12 cellular contexts compared by ENCODE assay signal in genomic region chr10:93079663-93080349, GRCh38. TPM values are rescaled to one million over a fixed set of nuclear protein-coding genes. Genes with fewer than 3 reads are reported as not detected.
DNase-seq lines count a peak whose midpoint lies in the region; ATAC-seq and TF ChIP-seq lines count a peak whose summit lies in the region.
"Had no signal": no experiment of that assay in that cellular context is flagged by ENCODE, and none has a peak within 500 bp of the region (broad histone marks: within the 10 kb centered on the region; RNA-seq: fewer than 3 reads in every experiment).

No MANE protein-coding gene starts in this region.

- H3K27me3 ChIP-seq in Caco-2 (replicated peaks; ENCODE audit: control insufficient read depth, insufficient read depth, low read length) (no peaks in the 10 kb centered on the region), PC-3 (ENCODE audit: low read length) (0 out of 2 replicates have a peak, but pooled peaks cover under 1% of the 10 kb centered on the region), neuronal stem cell (ENCODE audit: control insufficient read depth in 3 of 3, insufficient read depth in 3 of 3, low read depth in 1 of 3, low read length in 3 of 3) (peaks cover 10 to 48% (median 23%) of the 10 kb centered on the region in 3 experiments)

- H2AFZ ChIP-seq in PC-3 (ENCODE audit: low read length) (peak overlapping the region; percentile 84), neuronal stem cell (ENCODE audit: low read length) (no peak overlapping the region)

- no peak overlapping the region for H4K91ac ChIP-seq in neuronal stem cell (ENCODE audit: low read depth, low read length, poor library complexity)

- H3F3A ChIP-seq in PC-3 (ENCODE audit: low read length, unreplicated experiment), result no peaks in the 10 kb centered on the region

- H3K9ac ChIP-seq in PC-3 (ENCODE audit: low read length), result no peak overlapping the region
- no peak overlapping the region for H3K9ac ChIP-seq in neuronal stem cell (ENCODE audit: low read depth, low read length, poor library complexity)

- no peak overlapping the region for H2BK120ac ChIP-seq in neuronal stem cell (ENCODE audit: low read depth, low read length)

- H3K27ac ChIP-seq in PC-3 (ENCODE audit: low read length) (no peak overlapping the region), neuronal stem cell (replicated peaks; ENCODE audit: low read length) (no peak overlapping the region)

- peak overlapping the region; percentile 86 for H3K27ac Mint-ChIP-seq in Caco-2 (ENCODE audit: unreplicated experiment)
- H3K27ac Mint-ChIP-seq: progenitor cell of endocrine pancreas had no signal

- CTCF ChIA-PET in Caco-2 (lab: Charles Lee) (no interaction called here), PC-3 (lab: Charles Lee) (no interaction called here)

- H2BK15ac ChIP-seq in neuronal stem cell (ENCODE audit: low read length), result no peak overlapping the region

- no peaks in the 10 kb centered on the region for H3K79me1 ChIP-seq in neuronal stem cell (ENCODE audit: low read depth, low read length)

- H3K36me3 ChIP-seq in Caco-2 (ENCODE audit: control insufficient read depth, insufficient read depth, low read length), result no peaks in the 10 kb centered on the region
- no peaks in the 10 kb centered on the region for H3K36me3 ChIP-seq in PC-3 (ENCODE audit: low read depth, low read length)
- no peaks in the 10 kb centered on the region for H3K36me3 ChIP-seq in neuronal stem cell (replicated peaks in 1 of 2; ENCODE audit: control insufficient read depth in 2 of 2, insufficient read depth in 2 of 2, low read length in 2 of 2)
- H3K36me3 ChIP-seq: HAP-1 had no signal

- no peak overlapping the region for H3K14ac ChIP-seq in neuronal stem cell (ENCODE audit: low read length)

- TF ChIP-seq CTCF in Caco-2 (IDR thresholded peaks at IDR 0.05; ENCODE audit: insufficient read depth in 1 of 2, low read depth in 1 of 2, low read length in 1 of 2, severe bottlenecking in 1 of 2, unreplicated experiment in 1 of 2) (no peak), PC-3 (conservative IDR thresholded peaks at IDR 0.05; ENCODE audit: low read depth, low read length) (no peak)

- ATAC-seq in PC-3 (no peak), HG03442 (IDR thresholded peaks at IDR 0.05; ENCODE audit: unreplicated experiment) (no peak), HG02759 (IDR thresholded peaks at IDR 0.05; ENCODE audit: unreplicated experiment) (no peak), HG03565 (IDR thresholded peaks at IDR 0.05; ENCODE audit: unreplicated experiment) (no peak)

- no CpG with 5 or more reads among the region's 9 CpGs for WGBS in neuronal stem cell (ENCODE audit: extremely low coverage in 2 of 2, insufficient read length in 2 of 2, insufficient replicate concordance in 1 of 2), 2 donors

- BruUV-seq in Caco-2 (replicated peaks; lab: Mats Ljungman, UMichigan) (no TSS peak), PC-3 (replicated peaks; lab: Mats Ljungman, UMichigan) (no TSS peak)

- no peaks in the 10 kb centered on the region for H3K27me3 Mint-ChIP-seq in Caco-2 (ENCODE audit: insufficient read depth, unreplicated experiment)

- no peak overlapping the region for H4K8ac ChIP-seq in neuronal stem cell (ENCODE audit: low read depth, low read length)

- intact Hi-C loops in Caco-2 (cut with micrococcal nuclease; ENCODE audit: unreplicated experiment), result loop anchor here (1.0 kb wide), 2 partner anchors 209 to 272 kb away; no protein-coding TSS in a partner anchor
- intact Hi-C loops in PC-3 (cut with micrococcal nuclease), result loop anchor here (1.0 kb wide), 1 partner anchor 209 kb away; no protein-coding TSS in a partner anchor

- peak overlapping the region; percentile 75 for H3K4me2 ChIP-seq in PC-3 (ENCODE audit: low read length)
- no peak overlapping the region for H3K4me2 ChIP-seq in neuronal stem cell (ENCODE audit: insufficient read depth, low read length, poor library complexity, severe bottlenecking)

- POLR2A ChIA-PET in Caco-2 (lab: Charles Lee) (no interaction called here), PC-3 (lab: Charles Lee; ENCODE audit: unreplicated experiment) (interaction anchor here (0.6 kb wide), 1 partner anchor 32 kb away, joined by 3 read pairs; no protein-coding TSS in a partner anchor)

- H2BK12ac ChIP-seq in neuronal stem cell (ENCODE audit: low read length), result no peak overlapping the region

- peaks cover 10% of the 10 kb centered on the region for H3K36me3 Mint-ChIP-seq in Caco-2 (ENCODE audit: insufficient read depth, unreplicated experiment)

- H3K18ac ChIP-seq in neuronal stem cell (ENCODE audit: low read length), result no peak overlapping the region

- no peak overlapping the region for H2BK5ac ChIP-seq in neuronal stem cell (ENCODE audit: low read length)

- H3K9me3 Mint-ChIP-seq in Caco-2 (ENCODE audit: unreplicated experiment), result no peaks in the 10 kb centered on the region

- H3K4me1 Mint-ChIP-seq in Caco-2 (ENCODE audit: low read depth, unreplicated experiment), result peaks cover 25% of the 10 kb centered on the region

- H3K4ac ChIP-seq in neuronal stem cell (ENCODE audit: low read length), result no peak overlapping the region

- no peaks in the 10 kb centered on the region for H4K20me1 ChIP-seq in PC-3 (ENCODE audit: low read length)

- H3K4me3 ChIP-seq in Caco-2 (ENCODE audit: low read depth, low read length) (no peak overlapping the region), PC-3 (ENCODE audit: low read length) (peak overlapping the region; percentile 37; the same call in 1 of the 2 replicates), neuronal stem cell (ENCODE audit: low read length in 2 of 2) (no peak overlapping the region)
- H3K4me3 ChIP-seq: HAP-1 had no signal

- peaks cover 26% of the 10 kb centered on the region for H3K4me1 ChIP-seq in Caco-2
- H3K4me1 ChIP-seq in PC-3 (ENCODE audit: insufficient read depth, low read length), result no peaks in the 10 kb centered on the region
- H3K4me1 ChIP-seq in neuronal stem cell (ENCODE audit: control insufficient read depth in 2 of 2, insufficient read depth in 1 of 2, low read depth in 1 of 2, low read length in 2 of 2), result peaks cover 6 to 7% of the 10 kb centered on the region in 2 donors

- no peaks in the 10 kb centered on the region for H3K9me2 ChIP-seq in PC-3 (replicated peaks; ENCODE audit: low read length)

- no peak overlapping the region for H3K4me3 Mint-ChIP-seq in Caco-2 (ENCODE audit: unreplicated experiment)

- no peaks in the 10 kb centered on the region for H3K9me3 ChIP-seq in Caco-2
- no peaks in the 10 kb centered on the region for H3K9me3 ChIP-seq in PC-3 (ENCODE audit: low read length)
- H3K9me3 ChIP-seq in neuronal stem cell (replicated peaks in 1 of 2; ENCODE audit: control insufficient read depth in 2 of 2, insufficient read depth in 1 of 2, low read depth in 1 of 2, low read length in 2 of 2), result peaks cover 0 to 2% of the 10 kb centered on the region in 2 donors
- H3K9me3 ChIP-seq: HAP-1 had no signal

- DNase-seq in Caco-2, result no peak
- no peak for DNase-seq in PC-3
- peak; percentile 18 for DNase-seq in epidermal melanocyte (ENCODE audit: insufficient read length, low spot score)
- DNase-seq in neuronal stem cell (ENCODE audit: low spot score), result no peak
- DNase-seq in SIG-M5 treated with dmso at 0.1 percent for 504 hours (lab: John Stamatoyannopoulos, UW; ENCODE audit: unreplicated experiment), result no peak
- DNase-seq: NCI-H1105 treated with DMSO at 0.1 percent for 48 hours had no signal

- H3K79me2 ChIP-seq in PC-3 (ENCODE audit: low read length), result no peaks in the 10 kb centered on the region

- H2AK5ac ChIP-seq in neuronal stem cell (ENCODE audit: low read depth, low read length), result no peak overlapping the region

- peak overlapping the region; percentile 69 for H3K23ac ChIP-seq in neuronal stem cell (ENCODE audit: low read depth, low read length, poor library complexity)

RNA-seq across cellular contexts. Expression of gene CYP26A1, which starts 6.1 kb away (rescaled TPM):
- total RNA-seq in Caco-2 (2022) (0.82 and 0.93 TPM in 2 replicates), PC-3 (2014; rRNA removed) (0.26 TPM in 1 of 2 replicates, not detected in the other)
- polyA plus RNA-seq in neuronal stem cell (2013, experiment 1 of 2), result 0.03 TPM
- polyA plus RNA-seq in neuronal stem cell (2013, experiment 2 of 2), result 0.03 TPM
- total RNA-seq: T-helper 1 cell treated with Interleukin-12 subunit alpha and Interleukin-12 subunit beta and Interleukin-4 antibody, amounts not matched to agents 30 ng/mL and 1 ng/mL, for 36 hours had no signal

RNA-seq across cellular contexts. Expression of gene CYP26C1, which starts 19.2 kb away (rescaled TPM):
- total RNA-seq in Caco-2 (2022), result 0.09 and 0.16 TPM in 2 replicates
- 0.17 TPM in 1 of 2 replicates, not detected in the other for total RNA-seq in PC-3 (2014; rRNA removed)
- not detected for polyA plus RNA-seq in neuronal stem cell (2013, experiment 1 of 2)
- polyA plus RNA-seq in neuronal stem cell (2013, experiment 2 of 2), result not detected
- total RNA-seq: T-helper 1 cell treated with Interleukin-12 subunit alpha and Interleukin-12 subunit beta and Interleukin-4 antibody, amounts not matched to agents 30 ng/mL and 1 ng/mL, for 36 hours had no signal
